Comparison of ENCODE assay signal across 1 cellular context in the genomic region with DNA sequence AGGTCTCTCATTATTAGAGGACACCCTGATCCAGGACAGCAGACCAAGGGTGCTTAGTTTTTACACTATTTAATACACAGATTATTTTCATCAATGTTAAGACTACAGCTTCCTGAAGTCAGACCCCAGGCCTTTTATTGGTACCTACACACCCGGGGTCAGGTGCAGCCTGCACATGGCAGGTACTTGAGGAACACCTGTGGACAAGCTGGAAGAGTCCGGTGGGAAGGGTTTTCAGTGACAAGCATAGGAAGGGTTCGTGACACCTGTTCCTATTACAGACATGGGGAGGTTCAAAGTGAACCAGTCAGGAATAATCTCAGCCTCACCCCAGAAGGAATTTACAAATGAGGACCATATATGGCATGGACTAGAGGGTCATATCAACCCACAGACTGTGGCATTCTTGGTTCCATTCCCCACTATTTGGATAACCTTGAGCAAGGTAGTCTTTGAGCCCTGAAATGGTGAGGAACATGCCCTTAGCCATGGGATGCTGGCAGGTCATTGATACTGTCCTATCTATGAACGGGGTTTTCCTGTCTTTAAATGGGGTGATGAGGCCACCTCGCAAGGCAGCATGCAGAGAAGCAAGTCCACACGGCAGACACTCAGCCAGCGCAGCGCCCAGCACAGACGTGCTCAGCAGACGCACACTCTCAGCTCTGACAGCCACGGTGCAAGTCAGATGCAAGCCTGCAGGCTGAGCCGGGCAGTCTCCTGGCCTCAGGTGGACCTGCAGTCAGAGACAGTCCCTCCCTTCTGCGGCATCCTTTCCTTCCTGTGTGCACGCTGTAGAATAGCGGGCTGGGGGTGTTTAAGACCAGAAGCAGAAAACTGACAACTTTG.
TF ChIP-seq lines count a peak whose summit lies in the region.

No MANE protein-coding gene starts in this region.

TF ChIP-seq in HepG2, 621 proteins besides CTCF, POLR2A, EP300 and RAD21 (continued from another document):
- TF ChIP-seq, protein P1, sequence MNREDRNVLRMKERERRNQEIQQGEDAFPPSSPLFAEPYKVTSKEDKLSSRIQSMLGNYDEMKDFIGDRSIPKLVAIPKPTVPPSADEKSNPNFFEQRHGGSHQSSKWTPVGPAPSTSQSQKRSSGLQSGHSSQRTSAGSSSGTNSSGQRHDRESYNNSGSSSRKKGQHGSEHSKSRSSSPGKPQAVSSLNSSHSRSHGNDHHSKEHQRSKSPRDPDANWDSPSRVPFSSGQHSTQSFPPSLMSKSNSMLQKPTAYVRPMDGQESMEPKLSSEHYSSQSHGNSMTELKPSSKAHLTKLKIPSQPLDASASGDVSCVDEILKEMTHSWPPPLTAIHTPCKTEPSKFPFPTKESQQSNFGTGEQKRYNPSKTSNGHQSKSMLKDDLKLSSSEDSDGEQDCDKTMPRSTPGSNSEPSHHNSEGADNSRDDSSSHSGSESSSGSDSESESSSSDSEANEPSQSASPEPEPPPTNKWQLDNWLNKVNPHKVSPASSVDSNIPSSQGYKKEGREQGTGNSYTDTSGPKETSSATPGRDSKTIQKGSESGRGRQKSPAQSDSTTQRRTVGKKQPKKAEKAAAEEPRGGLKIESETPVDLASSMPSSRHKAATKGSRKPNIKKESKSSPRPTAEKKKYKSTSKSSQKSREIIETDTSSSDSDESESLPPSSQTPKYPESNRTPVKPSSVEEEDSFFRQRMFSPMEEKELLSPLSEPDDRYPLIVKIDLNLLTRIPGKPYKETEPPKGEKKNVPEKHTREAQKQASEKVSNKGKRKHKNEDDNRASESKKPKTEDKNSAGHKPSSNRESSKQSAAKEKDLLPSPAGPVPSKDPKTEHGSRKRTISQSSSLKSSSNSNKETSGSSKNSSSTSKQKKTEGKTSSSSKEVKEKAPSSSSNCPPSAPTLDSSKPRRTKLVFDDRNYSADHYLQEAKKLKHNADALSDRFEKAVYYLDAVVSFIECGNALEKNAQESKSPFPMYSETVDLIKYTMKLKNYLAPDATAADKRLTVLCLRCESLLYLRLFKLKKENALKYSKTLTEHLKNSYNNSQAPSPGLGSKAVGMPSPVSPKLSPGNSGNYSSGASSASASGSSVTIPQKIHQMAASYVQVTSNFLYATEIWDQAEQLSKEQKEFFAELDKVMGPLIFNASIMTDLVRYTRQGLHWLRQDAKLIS (CRISPR knock-in tag; IDR thresholded peaks at IDR 0.05): no peak
- TF ChIP-seq CCDC6 (CRISPR knock-in tag; IDR thresholded peaks at IDR 0.05) (no peak), RBAK (CRISPR knock-in tag; IDR thresholded peaks at IDR 0.05) (peak; percentile 84), KAT7 (CRISPR knock-in tag; IDR thresholded peaks at IDR 0.05; ENCODE audit: borderline replicate concordance) (no peak), HNF4A (CRISPR knock-in tag; IDR thresholded peaks at IDR 0.05) (peak; percentile 58), ESRRA (CRISPR knock-in tag; IDR thresholded peaks at IDR 0.05; ENCODE audit: low read depth) (0 out of 2 replicates have a peak, but pooled peaks have one; percentile 49)
- TF ChIP-seq, protein P2, sequence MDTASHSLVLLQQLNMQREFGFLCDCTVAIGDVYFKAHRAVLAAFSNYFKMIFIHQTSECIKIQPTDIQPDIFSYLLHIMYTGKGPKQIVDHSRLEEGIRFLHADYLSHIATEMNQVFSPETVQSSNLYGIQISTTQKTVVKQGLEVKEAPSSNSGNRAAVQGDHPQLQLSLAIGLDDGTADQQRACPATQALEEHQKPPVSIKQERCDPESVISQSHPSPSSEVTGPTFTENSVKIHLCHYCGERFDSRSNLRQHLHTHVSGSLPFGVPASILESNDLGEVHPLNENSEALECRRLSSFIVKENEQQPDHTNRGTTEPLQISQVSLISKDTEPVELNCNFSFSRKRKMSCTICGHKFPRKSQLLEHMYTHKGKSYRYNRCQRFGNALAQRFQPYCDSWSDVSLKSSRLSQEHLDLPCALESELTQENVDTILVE (CRISPR knock-in tag; IDR thresholded peaks at IDR 0.05): no peak
